16 cellular contexts compared by ENCODE assay signal in the genomic region with DNA sequence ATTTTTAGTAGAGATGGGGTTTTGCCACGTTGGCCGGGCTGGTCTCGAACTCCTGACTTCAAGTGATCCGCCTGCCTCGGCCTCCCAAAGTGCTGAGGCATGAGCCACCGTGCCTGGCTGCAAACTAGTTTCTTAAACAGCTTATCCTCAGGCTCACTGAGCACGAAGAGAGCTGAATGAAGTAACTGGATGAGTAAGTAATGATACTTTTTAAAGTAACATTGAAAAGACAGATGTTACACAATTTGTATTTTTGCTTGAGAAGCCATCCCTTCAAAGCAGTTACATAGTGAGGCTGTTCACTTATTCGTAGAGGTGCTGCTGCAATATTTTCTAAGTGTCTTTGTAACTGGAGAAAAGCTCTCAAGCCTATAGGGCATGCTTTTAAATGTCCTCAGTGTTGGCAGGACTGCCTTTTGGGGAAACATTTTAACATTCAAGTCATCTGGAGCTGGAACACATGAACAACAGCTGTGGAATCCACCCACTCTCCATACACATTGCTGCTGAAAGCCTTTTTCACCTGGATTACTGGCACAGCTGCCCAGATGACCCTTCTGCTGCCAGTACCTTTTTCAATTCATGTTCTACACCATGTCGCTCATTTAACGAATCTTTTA. TPM values are rescaled to one million over a fixed set of nuclear protein-coding genes. Genes with fewer than 3 reads are reported as not detected.
DNase-seq lines count a peak whose midpoint lies in the region; ATAC-seq and TF ChIP-seq lines count a peak whose summit lies in the region.
"Had no signal": no experiment of that assay in that cellular context is flagged by ENCODE, and none has a peak within 500 bp of the region (broad histone marks: within the 10 kb centered on the region; RNA-seq: fewer than 3 reads in every experiment).

No MANE protein-coding gene starts in this region.

- H3K27ac ChIP-seq in hepatocyte (no peak overlapping the region), substantia nigra (ENCODE audit: low read depth, low read length, poor library complexity, severe bottlenecking) (no peak overlapping the region)
- H3K27ac ChIP-seq: SJCRH30 had no signal

- ATAC-seq in sciatic nerve: no peak
- ATAC-seq in HG02588 (IDR thresholded peaks at IDR 0.05; ENCODE audit: unreplicated experiment): no peak
- ATAC-seq: activated naive CD8-positive, alpha-beta T cell treated with anti-CD3 and anti-CD28 coated beads, Interleukin-2, amount 50 U/mL, for 24 hours; stimulated activated naive B cell treated with anti-CD40 and anti-IgM and Interleukin-4, amounts not matched to agents 10 μg/mL and 1 μg/mL and 100 μg/mL, for 72 hours had no signal

- peaks cover 15% of the 10 kb centered on the region for H4K20me1 ChIP-seq in hepatocyte (ENCODE audit: insufficient read depth, poor library complexity, severe bottlenecking)

- no peaks in the 10 kb centered on the region for H3K9me3 ChIP-seq in hepatocyte (ENCODE audit: low read depth)
- H3K9me3 ChIP-seq: HAP-1, SJCRH30 had no signal

- peak overlapping the region; percentile 32 for H3K4me2 ChIP-seq in hepatocyte

- H2AFZ ChIP-seq in hepatocyte: no peak overlapping the region

- no peaks in the 10 kb centered on the region for H3K36me3 ChIP-seq in hepatocyte (replicated peaks; ENCODE audit: insufficient read depth, low read depth)

- H3K4me1 ChIP-seq in hepatocyte (ENCODE audit: insufficient read depth): peaks cover 20% of the 10 kb centered on the region

- 95% methylated on average over 10 of the region's 10 CpGs for WGBS in hepatocyte (ENCODE audit: low lambda C conversion rate, missing lambda C conversion rate)

- intact Hi-C loops in sciatic nerve (cut with DNase I): no loop called here

- no peaks in the 10 kb centered on the region for H3K27me3 ChIP-seq in hepatocyte
- H3K27me3 ChIP-seq: SJCRH30 had no signal

- no peaks in the 10 kb centered on the region for H3K9me2 ChIP-seq in hepatocyte (replicated peaks; ENCODE audit: insufficient read depth)

- peaks cover 26% of the 10 kb centered on the region for H3K79me2 ChIP-seq in hepatocyte

- DNase-seq in AG10803 (ENCODE audit: low read depth): peak; percentile 88
- DNase-seq in GM04503 (ENCODE audit: low read depth): peak; percentile 47
- peak; percentile 52 for DNase-seq in SIG-M5 (lab: John Stamatoyannopoulos, UW)
- no peak for DNase-seq in hepatocyte (ENCODE audit: low spot score)
- DNase-seq in substantia nigra (lab: John Stamatoyannopoulos, UW): no peak
- no peak for DNase-seq in stimulated activated CD4-positive, alpha-beta T cell treated with anti-CD3 and anti-CD28 coated beads, Interleukin-15, amount 100 ng/mL, for 24 hours
- no peak for DNase-seq in sciatic nerve (ENCODE audit: low spot score)
- DNase-seq: activated CD8-positive, alpha-beta memory T cell treated with anti-CD3 and anti-CD28 coated beads, Interleukin-2, amount 50 U/mL, for 48 hours; activated naive CD8-positive, alpha-beta T cell treated with anti-CD3 and anti-CD28 coated beads, Interleukin-2, amount 50 U/mL, for 24 hours; NCI-H1436 treated with DMSO at 0.1 percent for 48 hours; NCI-H524 treated with DMSO at 0.1 percent for 48 hours; stimulated activated CD4-positive, alpha-beta T cell treated with anti-CD3 and anti-CD28 coated beads, Interleukin-4, amount 100 ng/mL, for 24 hours; stimulated activated naive B cell treated with anti-CD40 and anti-IgM and Interleukin-4, amounts not matched to agents 10 μg/mL and 1 μg/mL and 100 μg/mL, for 72 hours had no signal

- no peak overlapping the region; the same call in 1 of the 2 replicates for H3K4me3 ChIP-seq in AG10803 (ENCODE audit: low read length)
- no peak overlapping the region for H3K4me3 ChIP-seq in hepatocyte
- H3K4me3 ChIP-seq: SJCRH30 had no signal

- no peak for TF ChIP-seq CTCF in AG10803 (conservative IDR thresholded peaks at IDR 0.05; ENCODE audit: low read length)
- TF ChIP-seq CTCF in hepatocyte (IDR thresholded peaks at IDR 0.05; ENCODE audit: poor library complexity): no peak

RNA-seq across cellular contexts. Expression of a gene that starts 2.7 kb away (rescaled TPM):
- total RNA-seq in hepatocyte (418 and 428 TPM in 2 replicates), sciatic nerve (439 TPM)
- 177 and 183 TPM in 2 replicates for polyA plus RNA-seq in hepatocyte

RNA-seq across cellular contexts. Expression of a gene that starts 21.3 kb away (rescaled TPM):
- total RNA-seq in hepatocyte (35.6 and 36.4 TPM in 2 replicates), sciatic nerve (20.6 TPM)
- polyA plus RNA-seq in hepatocyte: 26.1 and 30.7 TPM in 2 replicates

Comparison
In these comparisons a context has a peak if more than half of its experiments do, and no peak if none do; other contexts are left out.
1. DNase-seq: peak in AG10803 (single experiment), GM04503 (single experiment) and SIG-M5 (single experiment); none in hepatocyte (single experiment), substantia nigra (0 of 49), stimulated activated CD4-positive, alpha-beta T cell treated with anti-CD3 and anti-CD28 coated beads, Interleukin-15, amount 100 ng/mL, for 24 hours (single experiment) and sciatic nerve (single experiment).